Comparison of ENCODE assay signal across 31 cellular contexts in genomic region chr12:95882873-95883272, GRCh38. TPM values are rescaled to one million over a fixed set of nuclear protein-coding genes. Genes with fewer than 3 reads are reported as not detected.
"Had no signal": no experiment of that assay in that cellular context is flagged by ENCODE, and none has a peak within 500 bp of the region (broad histone marks: within the 10 kb centered on the region; RNA-seq: fewer than 3 reads in every experiment).

No MANE protein-coding gene starts in this region.

- H3K4me3 ChIP-seq: neural progenitor cell, ovary, psoas muscle, skin epidermis, spleen, tibial nerve, upper lobe of right lung, uterus had no signal

- H3K4me1 Mint-ChIP-seq: naive thymus-derived CD4-positive, alpha-beta T cell; natural killer cell; nephron; neural progenitor cell; stimulated activated memory B cell treated with anti-CD40 and anti-IgM and Interleukin-4, amounts not matched to agents 10 μg/mL and 1 μg/mL and 100 μg/mL, for 72 hours; stimulated activated naive CD8-positive, alpha-beta T cell treated with anti-CD3 and anti-CD28 coated beads, Interleukin-15, amount 100 ng/mL, for 72 hours had no signal

- H3K27me3 Mint-ChIP-seq: progenitor cell of endocrine pancreas; stimulated activated memory B cell treated with anti-CD40 and anti-IgM and Interleukin-4, amounts not matched to agents 10 μg/mL and 1 μg/mL and 100 μg/mL, for 72 hours; stimulated activated naive CD8-positive, alpha-beta T cell treated with anti-CD3 and anti-CD28 coated beads, Interleukin-15, amount 100 ng/mL, for 72 hours; type B pancreatic cell had no signal

- H3K9me3 Mint-ChIP-seq: natural killer cell; nephron; neural progenitor cell; stimulated activated memory B cell treated with anti-CD40 and anti-IgM and Interleukin-4, amounts not matched to agents 10 μg/mL and 1 μg/mL and 100 μg/mL, for 72 hours; stimulated activated naive CD8-positive, alpha-beta T cell treated with anti-CD3 and anti-CD28 coated beads, Interleukin-15, amount 100 ng/mL, for 72 hours; type B pancreatic cell had no signal

- H3K27ac ChIP-seq: neural progenitor cell, ovary, parathyroid adenoma, psoas muscle, skin epidermis, tibial nerve, upper lobe of right lung, uterus had no signal

- DNase-seq: naive thymus-derived CD4-positive, alpha-beta T cell; natural killer cell; occipital lobe; ovary; posterior cingulate gyrus; psoas muscle; right cardiac atrium; spleen; stimulated activated CD4-positive, alpha-beta T cell treated with anti-CD3 and anti-CD28 coated beads, Interleukin-12 subunit alpha, Interleukin-12 subunit beta, amount 100 ng/mL, for 4 hours; stimulated activated CD4-positive, alpha-beta T cell treated with anti-CD3 and anti-CD28 coated beads, Interleukin-1b, Interleukin-23, amount 100 ng/mL, for 48 hours; stimulated activated CD4-positive, alpha-beta T cell treated with anti-CD3 and anti-CD28 coated beads, Interleukin-4, amount 100 ng/mL, for 1 hour; stimulated activated CD4-positive, alpha-beta T cell treated with anti-CD3 and anti-CD28 coated beads, Interleukin-4, amount 100 ng/mL, for 4 hours; stimulated activated CD8-positive, alpha-beta memory T cell treated with anti-CD3 and anti-CD28 coated beads, Interleukin-4, amount 100 ng/mL, for 48 hours; stimulated activated naive CD4-positive, alpha-beta T cell; stimulated activated naive CD8-positive, alpha-beta T cell treated with anti-CD3 and anti-CD28 coated beads, Interleukin-15, amount 100 ng/mL, for 72 hours; stimulated activated naive CD8-positive, alpha-beta T cell treated with anti-CD3 and anti-CD28 coated beads, Interleukin-15, Interleukin-2, amounts not matched to agents 100 U/mL and 50 U/mL, for 24 hours; upper lobe of right lung; uterus had no signal

- H3K27me3 ChIP-seq: neural progenitor cell, ovary, spleen, tibial nerve, upper lobe of right lung, uterus had no signal

- H3K4me1 ChIP-seq: neural progenitor cell, parathyroid adenoma, psoas muscle, spleen, tibial nerve, upper lobe of right lung, uterus had no signal

- H3K4me3 Mint-ChIP-seq: naive thymus-derived CD4-positive, alpha-beta T cell; natural killer cell; nephron; neural progenitor cell; stimulated activated memory B cell treated with anti-CD40 and anti-IgM and Interleukin-4, amounts not matched to agents 10 μg/mL and 1 μg/mL and 100 μg/mL, for 72 hours; stimulated activated naive CD8-positive, alpha-beta T cell treated with anti-CD3 and anti-CD28 coated beads, Interleukin-15, amount 100 ng/mL, for 72 hours; type B pancreatic cell had no signal

- H3K4me2 ChIP-seq: neural progenitor cell had no signal

- H3K36me3 ChIP-seq: neural progenitor cell, ovary, spleen, tibial nerve, upper lobe of right lung, uterus had no signal

- H3K79me2 ChIP-seq: parathyroid adenoma had no signal

- H3K27ac Mint-ChIP-seq: naive thymus-derived CD4-positive, alpha-beta T cell; natural killer cell; nephron; neural progenitor cell; progenitor cell of endocrine pancreas; stimulated activated memory B cell treated with anti-CD40 and anti-IgM and Interleukin-4, amounts not matched to agents 10 μg/mL and 1 μg/mL and 100 μg/mL, for 72 hours; stimulated activated naive CD8-positive, alpha-beta T cell treated with anti-CD3 and anti-CD28 coated beads, Interleukin-15, amount 100 ng/mL, for 72 hours; type B pancreatic cell had no signal

- H3K9me3 ChIP-seq: ovary, psoas muscle, uterus had no signal

- H2AFZ ChIP-seq: neural progenitor cell, parathyroid adenoma had no signal

- H3K9ac ChIP-seq: neural progenitor cell, parathyroid adenoma had no signal

- ATAC-seq: naive thymus-derived CD4-positive, alpha-beta T cell; natural killer cell; psoas muscle; sciatic nerve; stimulated activated naive CD8-positive, alpha-beta T cell treated with anti-CD3 and anti-CD28 coated beads, Interleukin-15, amount 100 ng/mL, for 72 hours; stimulated activated naive CD8-positive, alpha-beta T cell treated with anti-CD3 and anti-CD28 coated beads, Interleukin-15, Interleukin-2, amounts not matched to agents 100 U/mL and 50 U/mL, for 24 hours; upper lobe of right lung had no signal

- H3K36me3 Mint-ChIP-seq: natural killer cell, neural progenitor cell, type B pancreatic cell had no signal

RNA-seq across cellular contexts. Expression of gene CCDC38, which starts 59.5 kb away (rescaled TPM):
- total RNA-seq: progenitor cell of endocrine pancreas, subcutaneous adipose tissue, temporal lobe, tibial nerve, upper lobe of right lung, urinary bladder had no signal
- polyA plus RNA-seq: neural cell had no signal
